In genomic region chr20:31951203-31951529, GRCh38 we compare ENCODE assay signal across 8 cellular contexts. TPM values are rescaled to one million over a fixed set of nuclear protein-coding genes. Genes with fewer than 3 reads are reported as not detected.
A peak's percentile ranks its signal among the peaks of the same experiment; 100 is the strongest.
DNase-seq lines count a peak whose midpoint lies in the region; ATAC-seq, FAIRE-seq and TF ChIP-seq lines count a peak whose summit lies in the region.

No MANE protein-coding gene starts in this region.

- CTCF ChIA-PET in activated CD4-positive, alpha-beta T cell treated with anti-CD3 and anti-CD28 coated beads, Interleukin-2, amount 10 ng/mL, durations not matched to agents 7 days and 5 days (lab: Charles Lee) = interaction anchor here (0.6 to 3.3 kb wide), 11 partner anchors 9 to 104 kb away, joined by 3 to 17 read pairs (median 4); partner anchors contain the start of genes DUSP15, TTLL9 and XKR7
- CTCF ChIA-PET in HepG2 (lab: Yijun Ruan, JAX; ENCODE audit: low intra/inter-chr PET ratio, low total read pairs) = interaction anchor here (0.9 to 2.3 kb wide), 3 partner anchors 98 to 128 kb away, joined by 4 to 47 read pairs (median 10); no protein-coding TSS in a partner anchor

- no peak for TF ChIP-seq POLR2A in adrenal gland (IDR thresholded peaks at IDR 0.05)
- TF ChIP-seq POLR2A in HepG2 (IDR thresholded peaks at IDR 0.05; ENCODE audit: insufficient read depth in 1 of 2, low read depth in 2 of 2, low read length in 2 of 2) = no peak
- no peak for TF ChIP-seq POLR2A in testis (IDR thresholded peaks at IDR 0.05)

- peaks cover 13% of the 10 kb centered on the region; the same call in 1 of the 2 replicates for H4K20me1 ChIP-seq in HepG2 (ENCODE audit: insufficient read depth, low read length)

- H3K4me1 ChIP-seq in adrenal gland (replicated peaks in 1 of 2) (peaks cover 8 to 10% of the 10 kb centered on the region in 2 donors), HepG2 (ENCODE audit: insufficient read depth, low read length) (peaks cover 15% of the 10 kb centered on the region), testis (peaks cover 12% of the 10 kb centered on the region)

- intact Hi-C loops in adrenal gland (cut with DNase I) (loop anchor here (5.0 kb wide), 1 partner anchor 99 kb away; no protein-coding TSS in a partner anchor), HepG2 (cut with micrococcal nuclease; ENCODE audit: unreplicated experiment) (loop anchor here (5.0 to 10.0 kb wide), 2 partner anchors 81 to 126 kb away; no protein-coding TSS in a partner anchor), testis (cut with DNase I; ENCODE audit: low total_unique reads) (loop anchor here (5.0 to 10.0 kb wide), 2 partner anchors 84 to 126 kb away; no protein-coding TSS in a partner anchor)

- TF ChIP-seq RAD21 in HepG2 (CRISPR knock-in tag; IDR thresholded peaks at IDR 0.05) = no peak

- peak overlapping the region; percentile 94 for H3K27ac Mint-ChIP-seq in activated CD4-positive, alpha-beta T cell treated with anti-CD3 and anti-CD28 coated beads, Interleukin-2, amount 10 ng/mL, durations not matched to agents 7 days and 5 days

- H3K27me3 ChIP-seq in adrenal gland (no peaks in the 10 kb centered on the region), HepG2 (ENCODE audit: control insufficient read depth in 1 of 2, insufficient read depth in 2 of 2, low read length in 2 of 2) (no peaks in the 10 kb centered on the region; a peak in 1 of 5 replicates), testis (no peaks in the 10 kb centered on the region)

- TF ChIP-seq EP300 in HepG2 (IDR thresholded peaks at IDR 0.05; ENCODE audit: low read depth in 2 of 2, low read length in 2 of 2) (no peak), HepG2 (CRISPR knock-in tag; IDR thresholded peaks at IDR 0.05; ENCODE audit: borderline replicate concordance) (no peak)

- H3K4me3 ChIP-seq in adrenal gland (peak overlapping the region; percentile 72 to 96 (median 75)), HepG2 (replicated peaks in 1 of 3; ENCODE audit: insufficient read depth in 1 of 3, low read depth in 2 of 3, low read length in 3 of 3) (peak overlapping the region; percentile 96 to 98 (median 98)), testis (peak overlapping the region; percentile 90 to 97)

- H3K27me3 Mint-ChIP-seq in activated CD4-positive, alpha-beta T cell treated with anti-CD3 and anti-CD28 coated beads, Interleukin-2, amount 10 ng/mL, durations not matched to agents 7 days and 5 days = peaks cover 4% of the 10 kb centered on the region

- H3K9me3 Mint-ChIP-seq in activated CD4-positive, alpha-beta T cell treated with anti-CD3 and anti-CD28 coated beads, Interleukin-2, amount 10 ng/mL, durations not matched to agents 7 days and 5 days = no peaks in the 10 kb centered on the region

- H3K79me2 ChIP-seq in HepG2 (ENCODE audit: insufficient read depth, low read length) = peaks cover 29% of the 10 kb centered on the region

- 2 to 8% (median 5%) methylated on average over 6 of the region's 6 CpGs for WGBS in adrenal gland, 4 donors
- WGBS in HepG2 (ENCODE audit: low lambda C conversion rate) = 1% methylated on average over 6 of the region's 6 CpGs
- WGBS in testis, 2 donors = 0 to 6% methylated on average over 6 of the region's 6 CpGs

- DNase-seq in activated CD4-positive, alpha-beta T cell treated with anti-CD3 and anti-CD28 coated beads, Interleukin-2, amount 10 ng/mL, durations not matched to agents 7 days and 5 days = no peak
- no peak for DNase-seq in activated CD4-positive, alpha-beta T cell treated with anti-CD3 and anti-CD28 coated beads for 1 hour
- DNase-seq in adrenal gland (no peak), HepG2 (ENCODE audit: low spot score) (no peak), testis (no peak), T-helper 9 cell (no peak), amygdala (lab: John Stamatoyannopoulos, UW) (no peak)
- no peak for DNase-seq in activated effector memory CD4-positive, alpha-beta T cell treated with anti-CD3 and anti-CD28 coated beads, Interleukin-2, amount 50 U/mL, for 16 hours

- no peak for FAIRE-seq in HepG2 (lab: Jason Lieb, UNC)

- H3K4me3 Mint-ChIP-seq in activated CD4-positive, alpha-beta T cell treated with anti-CD3 and anti-CD28 coated beads, Interleukin-2, amount 10 ng/mL, durations not matched to agents 7 days and 5 days = peak overlapping the region; percentile 90

- no peak overlapping the region for H2AFZ ChIP-seq in HepG2 (ENCODE audit: low read length)

- H3K36me3 Mint-ChIP-seq in activated CD4-positive, alpha-beta T cell treated with anti-CD3 and anti-CD28 coated beads, Interleukin-2, amount 10 ng/mL, durations not matched to agents 7 days and 5 days (ENCODE audit: low read depth) = peaks cover 42% of the 10 kb centered on the region

- ATAC-seq in HepG2 = peak; percentile 4; the same call in 1 of the 3 replicates

- TF ChIP-seq CTCF in adrenal gland (IDR thresholded peaks at IDR 0.05) = no peak
- no peak for TF ChIP-seq CTCF in HepG2 (CRISPR knock-in tag; IDR thresholded peaks at IDR 0.05)
- no peak for TF ChIP-seq CTCF in testis (IDR thresholded peaks at IDR 0.05)

- H3K4me1 Mint-ChIP-seq in activated CD4-positive, alpha-beta T cell treated with anti-CD3 and anti-CD28 coated beads, Interleukin-2, amount 10 ng/mL, durations not matched to agents 7 days and 5 days = peaks cover 30% of the 10 kb centered on the region

- H3K27ac ChIP-seq in adrenal gland = peak overlapping the region in 2 of 5 donors; percentile 59 to 84
- H3K27ac ChIP-seq in HepG2 (ENCODE audit: extremely low read length, insufficient read depth, low read length) = peak overlapping the region; percentile 73
- H3K27ac ChIP-seq in testis = peak overlapping the region; percentile 55 to 84

- in situ Hi-C loops in HepG2 (cut with HindIII; ENCODE audit: extremely low pct_ligation_motif_present, low pct_unique_long_range_greater_than_20kb) = loop anchor here (5.0 kb wide), 1 partner anchor 94 kb away; no protein-coding TSS in a partner anchor

- POLR2A ChIA-PET in activated CD4-positive, alpha-beta T cell treated with anti-CD3 and anti-CD28 coated beads, Interleukin-2, amount 10 ng/mL, durations not matched to agents 7 days and 5 days (lab: Charles Lee) = interaction anchor here (0.6 to 1.2 kb wide), 2 partner anchors 71 to 78 kb away, joined by 3 to 4 read pairs; no protein-coding TSS in a partner anchor
- POLR2A ChIA-PET in HepG2 (lab: Yijun Ruan, JAX) = interaction anchor here (0.6 to 1.8 kb wide), 12 partner anchors 8 to 128 kb away, joined by 3 to 11 read pairs (median 4); no protein-coding TSS in a partner anchor

- H3K9me3 ChIP-seq in adrenal gland (replicated peaks in 1 of 3) (no peaks in the 10 kb centered on the region), HepG2 (ENCODE audit: low read length) (no peaks in the 10 kb centered on the region), testis (no peaks in the 10 kb centered on the region)

- peak overlapping the region; percentile 98 for H3K9ac ChIP-seq in HepG2 (ENCODE audit: insufficient read depth, low read depth, low read length)

- no TSS peak for BruUV-seq in HepG2 (replicated peaks; lab: Mats Ljungman, UMichigan)

- H3K36me3 ChIP-seq in adrenal gland (replicated peaks in 1 of 2) (peaks cover 0 to 31% of the 10 kb centered on the region in 2 donors), HepG2 (replicated peaks in 1 of 2; ENCODE audit: control insufficient read depth in 1 of 2, insufficient read depth in 2 of 2, low read length in 2 of 2) (peaks cover 33 to 37% of the 10 kb centered on the region in 2 experiments), testis (ENCODE audit: low read depth, missing control alignments) (no peaks in the 10 kb centered on the region)

- peak overlapping the region; percentile 99 for H3K4me2 ChIP-seq in HepG2 (ENCODE audit: low read depth, low read length)

RNA-seq across cellular contexts. Expression of gene PDRG1, which starts 0.7 kb away (rescaled TPM):
- 10 to 100 TPM; 12.9 to 13.9 TPM for total RNA-seq in activated CD4-positive, alpha-beta T cell treated with anti-CD3 and anti-CD28 coated beads, Interleukin-2, amount 10 ng/mL, durations not matched to agents 7 days and 5 days
- total RNA-seq in adrenal gland = 10 to 100 TPM in 6 of 8 donors, 1 to 10 TPM in 2; 5.1 to 15.6 (median 13.7) TPM
- polyA plus RNA-seq in adrenal gland = 10 to 100 TPM; 12.3 to 18.4 (median 14.0) TPM
- 16.6 and 22.1 TPM in 2 replicates for total RNA-seq in HepG2 (2016; rRNA removed; fragmentation: Illumina TruSeq; extraction: Trizol)
- total RNA-seq in HepG2 (2016; cell fraction: cytosol; rRNA removed; fragmentation: Illumina TruSeq; extraction: Trizol; ENCODE audit: low read depth) = 5.1 and 5.7 TPM in 2 replicates
- 16.1 and 23.7 TPM in 2 replicates for total RNA-seq in HepG2 (2016; cell fraction: insoluble cytoplasmic fraction; rRNA removed; fragmentation: Illumina TruSeq; extraction: Trizol)
- 12.0 and 13.1 TPM in 2 replicates for total RNA-seq in HepG2 (2016; cell fraction: membrane; rRNA removed; fragmentation: Illumina TruSeq; extraction: Trizol)
- total RNA-seq in HepG2 (2016; cell fraction: nucleus; rRNA removed; fragmentation: Illumina TruSeq; extraction: Trizol) = 8.3 and 9.7 TPM in 2 replicates
- 18.0 and 20.2 TPM in 2 replicates for polyA plus RNA-seq in HepG2 (2011; rRNA removed)
- 19.4 and 20.2 TPM in 2 replicates for polyA plus RNA-seq in HepG2 (2011; cell fraction: cytosol; rRNA removed)
- polyA plus RNA-seq in HepG2 (2011; cell fraction: nucleus; rRNA removed) = 11.2 and 13.9 TPM in 2 replicates
- polyA plus RNA-seq in HepG2 (2012) = 15.0 and 15.5 TPM in 2 replicates
- polyA plus RNA-seq in HepG2 (2016; cell fraction: cytosol; fragmentation: Illumina TruSeq; extraction: Trizol; ENCODE audit: low read depth) = 6.4 and 6.6 TPM in 2 replicates
- 34.8 and 36.2 TPM in 2 replicates for polyA plus RNA-seq in HepG2 (2016; cell fraction: insoluble cytoplasmic fraction; fragmentation: Illumina TruSeq; extraction: Trizol; ENCODE audit: low read depth)
- 11.1 and 11.7 TPM in 2 replicates for polyA plus RNA-seq in HepG2 (2016; cell fraction: membrane; fragmentation: Illumina TruSeq; extraction: Trizol; ENCODE audit: low read depth)
- polyA plus RNA-seq in HepG2 (2016; cell fraction: nucleus; fragmentation: Illumina TruSeq; extraction: Trizol; ENCODE audit: insufficient read depth, low read depth) = 20.9 and 21.7 TPM in 2 replicates
- polyA minus RNA-seq in HepG2 (2011; rRNA and poly(A)+ RNA removed; ENCODE audit: low replicate concordance) = 3.7 and 8.1 TPM in 2 replicates
- 3.5 and 4.6 TPM in 2 replicates for polyA minus RNA-seq in HepG2 (2011; cell fraction: cytosol; rRNA and poly(A)+ RNA removed)
- polyA minus RNA-seq in HepG2 (2011; cell fraction: nucleus; rRNA and poly(A)+ RNA removed) = 5.8 and 6.6 TPM in 2 replicates
- total RNA-seq in testis = 10 to 100 TPM; 27.0 to 37.5 TPM
- 70.1 TPM for polyA plus RNA-seq in testis (ENCODE audit: insufficient read depth, low read depth, low replicate concordance)

RNA-seq across cellular contexts. Expression of gene XKR7, which starts 16.8 kb away (rescaled TPM):
- total RNA-seq in activated CD4-positive, alpha-beta T cell treated with anti-CD3 and anti-CD28 coated beads, Interleukin-2, amount 10 ng/mL, durations not matched to agents 7 days and 5 days = under 1 TPM in 1 of 2 experiments, not detected in 1; 0.05 TPM
- total RNA-seq in adrenal gland = under 1 TPM in 4 of 8 donors, not detected in 4; 0.04 to 0.56 (median 0.22) TPM
- polyA plus RNA-seq in adrenal gland = under 1 TPM; 0.07 to 0.49 (median 0.40) TPM
- total RNA-seq in HepG2 (2016; rRNA removed; fragmentation: Illumina TruSeq; extraction: Trizol) = not detected in 2 replicates
- total RNA-seq in HepG2 (2016; cell fraction: cytosol; rRNA removed; fragmentation: Illumina TruSeq; extraction: Trizol; ENCODE audit: low read depth) = not detected in 2 replicates
- total RNA-seq in HepG2 (2016; cell fraction: insoluble cytoplasmic fraction; rRNA removed; fragmentation: Illumina TruSeq; extraction: Trizol) = not detected in 2 replicates
- total RNA-seq in HepG2 (2016; cell fraction: membrane; rRNA removed; fragmentation: Illumina TruSeq; extraction: Trizol) = not detected in 2 replicates
- not detected in 2 replicates for total RNA-seq in HepG2 (2016; cell fraction: nucleus; rRNA removed; fragmentation: Illumina TruSeq; extraction: Trizol)
- not detected in 2 replicates for polyA plus RNA-seq in HepG2 (2011; rRNA removed)
- polyA plus RNA-seq in HepG2 (2011; cell fraction: cytosol; rRNA removed) = not detected in 2 replicates
- not detected in 2 replicates for polyA plus RNA-seq in HepG2 (2011; cell fraction: nucleus; rRNA removed)
- not detected in 2 replicates for polyA plus RNA-seq in HepG2 (2012)
- not detected in 2 replicates for polyA plus RNA-seq in HepG2 (2016; cell fraction: cytosol; fragmentation: Illumina TruSeq; extraction: Trizol; ENCODE audit: low read depth)
- not detected in 2 replicates for polyA plus RNA-seq in HepG2 (2016; cell fraction: insoluble cytoplasmic fraction; fragmentation: Illumina TruSeq; extraction: Trizol; ENCODE audit: low read depth)
- not detected in 2 replicates for polyA plus RNA-seq in HepG2 (2016; cell fraction: membrane; fragmentation: Illumina TruSeq; extraction: Trizol; ENCODE audit: low read depth)
- not detected in 2 replicates for polyA plus RNA-seq in HepG2 (2016; cell fraction: nucleus; fragmentation: Illumina TruSeq; extraction: Trizol; ENCODE audit: insufficient read depth, low read depth)
- polyA minus RNA-seq in HepG2 (2011; rRNA and poly(A)+ RNA removed; ENCODE audit: low replicate concordance) = 0.02 TPM in 1 of 2 replicates, not detected in the other
- not detected in 2 replicates for polyA minus RNA-seq in HepG2 (2011; cell fraction: cytosol; rRNA and poly(A)+ RNA removed)
- not detected in 2 replicates for polyA minus RNA-seq in HepG2 (2011; cell fraction: nucleus; rRNA and poly(A)+ RNA removed)
- total RNA-seq in testis = under 1 TPM; 0.25 to 0.39 TPM
- polyA plus RNA-seq in testis (ENCODE audit: insufficient read depth, low read depth, low replicate concordance) = 0.96 TPM

RNA-seq across cellular contexts. Expression of gene CCM2L, which starts 59.1 kb away (rescaled TPM):
- total RNA-seq in activated CD4-positive, alpha-beta T cell treated with anti-CD3 and anti-CD28 coated beads, Interleukin-2, amount 10 ng/mL, durations not matched to agents 7 days and 5 days = not detected
- total RNA-seq in adrenal gland (1 to 10 TPM; 3.8 to 8.7 (median 6.1) TPM), HepG2 (2016; rRNA removed; fragmentation: Illumina TruSeq; extraction: Trizol) (0.15 TPM in 1 of 2 replicates, not detected in the other), testis (1 to 10 TPM; 2.7 to 3.0 TPM)
- polyA plus RNA-seq in adrenal gland (10 to 100 TPM in 2 of 3 donors, 1 to 10 TPM in 1; 2.2 to 21.3 (median 11.4) TPM), HepG2 (2011; rRNA removed) (not detected in 2 replicates), testis (ENCODE audit: insufficient read depth, low read depth, low replicate concordance) (3.5 TPM)
- 0.18 TPM in 1 of 2 replicates, not detected in the other for total RNA-seq in HepG2 (2016; cell fraction: cytosol; rRNA removed; fragmentation: Illumina TruSeq; extraction: Trizol; ENCODE audit: low read depth)
- 0.09 TPM in 1 of 2 replicates, not detected in the other for total RNA-seq in HepG2 (2016; cell fraction: insoluble cytoplasmic fraction; rRNA removed; fragmentation: Illumina TruSeq; extraction: Trizol)
- total RNA-seq in HepG2 (2016; cell fraction: membrane; rRNA removed; fragmentation: Illumina TruSeq; extraction: Trizol) = not detected in 2 replicates
- not detected in 2 replicates for total RNA-seq in HepG2 (2016; cell fraction: nucleus; rRNA removed; fragmentation: Illumina TruSeq; extraction: Trizol)
- polyA plus RNA-seq in HepG2 (2011; cell fraction: cytosol; rRNA removed) = 0.13 TPM in 1 of 2 replicates, not detected in the other
- 0.07 and 0.16 TPM in 2 replicates for polyA plus RNA-seq in HepG2 (2011; cell fraction: nucleus; rRNA removed)
- polyA plus RNA-seq in HepG2 (2012) = 0.15 TPM in 1 of 2 replicates, not detected in the other
- polyA plus RNA-seq in HepG2 (2016; cell fraction: cytosol; fragmentation: Illumina TruSeq; extraction: Trizol; ENCODE audit: low read depth) = not detected in 2 replicates
- polyA plus RNA-seq in HepG2 (2016; cell fraction: insoluble cytoplasmic fraction; fragmentation: Illumina TruSeq; extraction: Trizol; ENCODE audit: low read depth) = 0.12 and 0.25 TPM in 2 replicates
- polyA plus RNA-seq in HepG2 (2016; cell fraction: membrane; fragmentation: Illumina TruSeq; extraction: Trizol; ENCODE audit: low read depth) = 0.08 TPM in 1 of 2 replicates, not detected in the other
- polyA plus RNA-seq in HepG2 (2016; cell fraction: nucleus; fragmentation: Illumina TruSeq; extraction: Trizol; ENCODE audit: insufficient read depth, low read depth) = 0.42 TPM in 1 of 2 replicates, not detected in the other
- not detected in 2 replicates for polyA minus RNA-seq in HepG2 (2011; rRNA and poly(A)+ RNA removed; ENCODE audit: low replicate concordance)
- not detected in 2 replicates for polyA minus RNA-seq in HepG2 (2011; cell fraction: cytosol; rRNA and poly(A)+ RNA removed)
- polyA minus RNA-seq in HepG2 (2011; cell fraction: nucleus; rRNA and poly(A)+ RNA removed) = not detected in 2 replicates
